In the genomic region with DNA sequence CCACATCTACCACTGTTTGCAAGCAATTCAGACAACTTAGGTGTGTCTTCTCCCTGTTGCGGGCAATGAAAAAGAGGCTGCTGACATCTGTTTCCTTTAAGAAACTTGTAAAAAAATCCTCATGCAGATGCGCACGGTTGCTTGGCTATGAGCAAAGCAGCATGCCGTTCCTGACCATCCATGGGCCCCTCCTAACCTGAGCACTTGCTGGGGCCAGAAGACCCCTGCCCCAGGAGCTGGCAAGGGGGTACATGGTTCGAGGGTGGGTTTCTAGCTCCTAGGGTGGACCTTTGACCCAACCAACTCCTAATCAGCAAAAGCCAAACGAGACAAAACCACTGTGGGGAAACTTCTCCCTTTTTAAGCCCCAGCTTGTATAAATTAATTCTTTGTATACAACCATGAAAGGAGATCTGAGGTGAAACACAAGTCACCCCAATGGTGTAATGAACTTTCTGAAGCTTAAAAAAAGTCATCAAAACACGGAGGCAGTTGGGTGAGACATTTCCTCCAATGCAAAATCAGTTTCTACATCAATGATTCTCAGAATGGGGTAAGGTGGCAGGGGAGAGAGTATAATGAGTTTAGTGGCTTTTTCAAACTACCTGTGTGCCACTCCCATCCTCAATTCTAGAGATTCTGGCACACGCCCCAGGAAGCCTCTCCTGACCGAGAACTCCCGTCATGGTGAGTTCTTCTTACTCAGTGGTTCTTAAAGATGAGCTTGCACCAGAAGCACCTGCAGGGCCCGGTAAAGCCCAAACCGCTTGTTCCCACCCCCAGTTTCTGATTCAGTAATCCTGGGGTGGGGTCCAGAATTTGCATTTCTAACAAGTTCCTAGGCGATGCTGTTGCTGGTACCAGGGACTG, we compare ENCODE assay signal across 10 cellular contexts. TPM values are rescaled to one million over a fixed set of nuclear protein-coding genes. Genes with fewer than 3 reads are reported as not detected.
DNase-seq lines count a peak whose midpoint lies in the region; ATAC-seq and TF ChIP-seq lines count a peak whose summit lies in the region.
"Had no signal": no experiment of that assay in that cellular context is flagged by ENCODE, and none has a peak within 500 bp of the region (broad histone marks: within the 10 kb centered on the region; RNA-seq: fewer than 3 reads in every experiment).

No MANE protein-coding gene starts in this region.

- H3K27me3 Mint-ChIP-seq in CD4-positive, alpha-beta memory T cell: no peaks in the 10 kb centered on the region
- peaks cover 3% of the 10 kb centered on the region for H3K27me3 Mint-ChIP-seq in activated T-helper 2 cell treated with anti-CD3 and anti-CD28 coated beads, Interferon-gamma antibody, Interleukin-2, Interleukin-4, amounts not matched to agents 10 μg/mL and 5 μg/mL and 100 μg/mL, durations not matched to agents 14 hours and 24 hours and 36 hours (ENCODE audit: low read depth)
- H3K27me3 Mint-ChIP-seq in nephron progenitor cell (ENCODE audit: low read depth, poor library complexity) (peaks cover 36% of the 10 kb centered on the region), WTC11 (ENCODE audit: low read depth) (peaks cover 4% of the 10 kb centered on the region)

- H3K4me1 ChIP-seq in CD4-positive, alpha-beta memory T cell (ENCODE audit: insufficient read depth, low read length): peaks cover 41% of the 10 kb centered on the region

- TF ChIP-seq CTCF in nephron progenitor cell (IDR thresholded peaks at IDR 0.05) (no peak), WTC11 (IDR thresholded peaks at IDR 0.05) (no peak)

- DNase-seq in CD4-positive, alpha-beta memory T cell: peak in 3 of 5 donors; percentile 21 to 45 (median 39)
- peak; percentile 50 for DNase-seq in activated T-helper 2 cell treated with anti-CD3 and anti-CD28 coated beads, Interferon-gamma antibody, Interleukin-2, Interleukin-4, amounts not matched to agents 10 μg/mL and 5 μg/mL and 100 μg/mL, durations not matched to agents 14 hours and 24 hours and 36 hours (ENCODE audit: low spot score)
- DNase-seq in nephron progenitor cell (no peak), amniotic stem cell (lab: John Stamatoyannopoulos, UW) (no peak), WTC11 (ENCODE audit: low spot score) (no peak)

- H3K36me3 Mint-ChIP-seq in CD4-positive, alpha-beta memory T cell: no peaks in the 10 kb centered on the region
- peaks cover 5% of the 10 kb centered on the region for H3K36me3 Mint-ChIP-seq in activated T-helper 2 cell treated with anti-CD3 and anti-CD28 coated beads, Interferon-gamma antibody, Interleukin-2, Interleukin-4, amounts not matched to agents 10 μg/mL and 5 μg/mL and 100 μg/mL, durations not matched to agents 14 hours and 24 hours and 36 hours (ENCODE audit: low read depth)
- H3K36me3 Mint-ChIP-seq in nephron progenitor cell (ENCODE audit: low read depth) (no peaks in the 10 kb centered on the region), WTC11 (no peaks in the 10 kb centered on the region)

- ATAC-seq in GM19397 (IDR thresholded peaks at IDR 0.05; ENCODE audit: unreplicated experiment) (peak; percentile 50), HG03280 (IDR thresholded peaks at IDR 0.05; ENCODE audit: unreplicated experiment) (peak; percentile 48), SK-N-SH treated with all-trans-retinoic acid at 6 μM for 48 hours (no peak), WTC11 (no peak)
- ATAC-seq: sciatic nerve had no signal

- peak overlapping the region; percentile 61 to 86 (median 74) for H3K4me3 Mint-ChIP-seq in CD4-positive, alpha-beta memory T cell
- H3K4me3 Mint-ChIP-seq in activated T-helper 2 cell treated with anti-CD3 and anti-CD28 coated beads, Interferon-gamma antibody, Interleukin-2, Interleukin-4, amounts not matched to agents 10 μg/mL and 5 μg/mL and 100 μg/mL, durations not matched to agents 14 hours and 24 hours and 36 hours (ENCODE audit: low read depth): peak overlapping the region; percentile 54
- H3K4me3 Mint-ChIP-seq in nephron progenitor cell (no peak overlapping the region), WTC11 (no peak overlapping the region)

- no peaks in the 10 kb centered on the region for H3K27me3 ChIP-seq in CD4-positive, alpha-beta memory T cell (ENCODE audit: insufficient read depth, low read length)

- peak overlapping the region in 1 of 2 donors; percentile 30 for H3K4me3 ChIP-seq in CD4-positive, alpha-beta memory T cell (ENCODE audit: low read length in 2 of 2)

- H3K27ac ChIP-seq in CD4-positive, alpha-beta memory T cell (ENCODE audit: low read depth, low read length): no peak overlapping the region

- CTCF ChIA-PET in CD4-positive, alpha-beta memory T cell (lab: Charles Lee; ENCODE audit: partially characterized antibody): interaction anchor here (1.9 kb wide), 1 partner anchor 9 kb away, joined by 16 read pairs; no protein-coding TSS in a partner anchor
- CTCF ChIA-PET in WTC11 (lab: Charles Lee): interaction anchor here (1.0 to 2.5 kb wide), 4 partner anchors 8 to 13 kb away, joined by 4 to 14 read pairs (median 6); no protein-coding TSS in a partner anchor

- POLR2A ChIA-PET in CD4-positive, alpha-beta memory T cell (lab: Charles Lee; ENCODE audit: partially characterized antibody): no interaction called here
- POLR2A ChIA-PET in WTC11 (lab: Charles Lee): no interaction called here

- peak overlapping the region; percentile 57 to 85 (median 73) for H3K27ac Mint-ChIP-seq in CD4-positive, alpha-beta memory T cell
- peak overlapping the region; percentile 86 for H3K27ac Mint-ChIP-seq in activated T-helper 2 cell treated with anti-CD3 and anti-CD28 coated beads, Interferon-gamma antibody, Interleukin-2, Interleukin-4, amounts not matched to agents 10 μg/mL and 5 μg/mL and 100 μg/mL, durations not matched to agents 14 hours and 24 hours and 36 hours
- H3K27ac Mint-ChIP-seq in nephron progenitor cell (no peak overlapping the region), WTC11 (no peak overlapping the region)

- H3K9me3 Mint-ChIP-seq in CD4-positive, alpha-beta memory T cell: peaks cover 0 to 4% (median under 1%) of the 10 kb centered on the region in 8 donors
- H3K9me3 Mint-ChIP-seq in activated T-helper 2 cell treated with anti-CD3 and anti-CD28 coated beads, Interferon-gamma antibody, Interleukin-2, Interleukin-4, amounts not matched to agents 10 μg/mL and 5 μg/mL and 100 μg/mL, durations not matched to agents 14 hours and 24 hours and 36 hours: peaks cover 5% of the 10 kb centered on the region
- H3K9me3 Mint-ChIP-seq in nephron progenitor cell: no peaks in the 10 kb centered on the region
- no peaks in the 10 kb centered on the region for H3K9me3 Mint-ChIP-seq in WTC11

- H3K4me1 Mint-ChIP-seq in CD4-positive, alpha-beta memory T cell: peaks cover 7 to 38% (median 19%) of the 10 kb centered on the region in 4 donors
- H3K4me1 Mint-ChIP-seq in activated T-helper 2 cell treated with anti-CD3 and anti-CD28 coated beads, Interferon-gamma antibody, Interleukin-2, Interleukin-4, amounts not matched to agents 10 μg/mL and 5 μg/mL and 100 μg/mL, durations not matched to agents 14 hours and 24 hours and 36 hours (ENCODE audit: low read depth): peaks cover 60% of the 10 kb centered on the region
- H3K4me1 Mint-ChIP-seq in nephron progenitor cell (peaks cover 60% of the 10 kb centered on the region), WTC11 (peaks cover 47% of the 10 kb centered on the region)

- no peaks in the 10 kb centered on the region for H3K9me3 ChIP-seq in CD4-positive, alpha-beta memory T cell (ENCODE audit: control insufficient read depth in 1 of 2, low read length in 2 of 2)

- intact Hi-C loops in CD4-positive, alpha-beta memory T cell (cut with micrococcal nuclease): no loop called here
- intact Hi-C loops in activated T-helper 2 cell treated with anti-CD3 and anti-CD28 coated beads, Interferon-gamma antibody, Interleukin-2, Interleukin-4, amounts not matched to agents 10 μg/mL and 5 μg/mL and 100 μg/mL, durations not matched to agents 14 hours and 24 hours and 36 hours (cut with micrococcal nuclease): loop anchor here (2.0 to 10.0 kb wide), 6 partner anchors 52 to 435 kb away; no protein-coding TSS in a partner anchor

- no peaks in the 10 kb centered on the region for H3K36me3 ChIP-seq in CD4-positive, alpha-beta memory T cell (ENCODE audit: insufficient read depth, low read length)

TF ChIP-seq in SK-N-SH treated with all-trans-retinoic acid at 6 μM for 48 hours, 23 proteins besides CTCF, POLR2A, EP300 and RAD21:
- no peak for TF ChIP-seq ESRRG (CRISPR knock-in tag; IDR thresholded peaks at IDR 0.05)

TF ChIP-seq in WTC11, 78 proteins besides CTCF, POLR2A, EP300 and RAD21 (continues in another document):
- TF ChIP-seq TP53 (CRISPR knock-in tag; IDR thresholded peaks at IDR 0.05) (no peak), PRRX2 (CRISPR knock-in tag; IDR thresholded peaks at IDR 0.05) (no peak), SOX15 (CRISPR knock-in tag; IDR thresholded peaks at IDR 0.05) (no peak), RORB (CRISPR knock-in tag; IDR thresholded peaks at IDR 0.05) (no peak), ZNF416 (CRISPR knock-in tag; IDR thresholded peaks at IDR 0.05) (no peak)
- TF ChIP-seq, protein P1, sequence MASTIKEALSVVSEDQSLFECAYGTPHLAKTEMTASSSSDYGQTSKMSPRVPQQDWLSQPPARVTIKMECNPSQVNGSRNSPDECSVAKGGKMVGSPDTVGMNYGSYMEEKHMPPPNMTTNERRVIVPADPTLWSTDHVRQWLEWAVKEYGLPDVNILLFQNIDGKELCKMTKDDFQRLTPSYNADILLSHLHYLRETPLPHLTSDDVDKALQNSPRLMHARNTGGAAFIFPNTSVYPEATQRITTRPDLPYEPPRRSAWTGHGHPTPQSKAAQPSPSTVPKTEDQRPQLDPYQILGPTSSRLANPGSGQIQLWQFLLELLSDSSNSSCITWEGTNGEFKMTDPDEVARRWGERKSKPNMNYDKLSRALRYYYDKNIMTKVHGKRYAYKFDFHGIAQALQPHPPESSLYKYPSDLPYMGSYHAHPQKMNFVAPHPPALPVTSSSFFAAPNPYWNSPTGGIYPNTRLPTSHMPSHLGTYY (CRISPR knock-in tag; IDR thresholded peaks at IDR 0.05): no peak
- TF ChIP-seq, protein P2, sequence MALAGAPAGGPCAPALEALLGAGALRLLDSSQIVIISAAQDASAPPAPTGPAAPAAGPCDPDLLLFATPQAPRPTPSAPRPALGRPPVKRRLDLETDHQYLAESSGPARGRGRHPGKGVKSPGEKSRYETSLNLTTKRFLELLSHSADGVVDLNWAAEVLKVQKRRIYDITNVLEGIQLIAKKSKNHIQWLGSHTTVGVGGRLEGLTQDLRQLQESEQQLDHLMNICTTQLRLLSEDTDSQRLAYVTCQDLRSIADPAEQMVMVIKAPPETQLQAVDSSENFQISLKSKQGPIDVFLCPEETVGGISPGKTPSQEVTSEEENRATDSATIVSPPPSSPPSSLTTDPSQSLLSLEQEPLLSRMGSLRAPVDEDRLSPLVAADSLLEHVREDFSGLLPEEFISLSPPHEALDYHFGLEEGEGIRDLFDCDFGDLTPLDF (CRISPR knock-in tag; IDR thresholded peaks at IDR 0.05): no peak

RNA-seq across cellular contexts. Expression of a gene that starts 44.1 kb away (rescaled TPM):
- total RNA-seq in CD4-positive, alpha-beta memory T cell: not detected
- polyA plus RNA-seq in CD4-positive, alpha-beta memory T cell: not detected
- not detected in 2 replicates for total RNA-seq in activated T-helper 2 cell treated with anti-CD3 and anti-CD28 coated beads, Interferon-gamma antibody, Interleukin-2, Interleukin-4, amounts not matched to agents 10 μg/mL and 5 μg/mL and 100 μg/mL, durations not matched to agents 14 hours and 24 hours and 36 hours
- 0.09 to 0.14 TPM in 2 of 3 replicates, not detected in the other for total RNA-seq in WTC11 (2021)
- total RNA-seq: fibroblast of lung, sciatic nerve had no signal
- polyA plus RNA-seq: fibroblast of lung had no signal

Comparison
In these comparisons a context has a peak if more than half of its experiments do, and no peak if none do; other contexts are left out.
1. DNase-seq: peak in CD4-positive, alpha-beta memory T cell (3 of 5) and activated T-helper 2 cell treated with anti-CD3 and anti-CD28 coated beads, Interferon-gamma antibody, Interleukin-2, Interleukin-4, amounts not matched to agents 10 μg/mL and 5 μg/mL and 100 μg/mL, durations not matched to agents 14 hours and 24 hours and 36 hours (single experiment); none in nephron progenitor cell (single experiment), amniotic stem cell (single experiment) and WTC11 (single experiment).
2. H3K27ac Mint-ChIP-seq: peak in CD4-positive, alpha-beta memory T cell (7 of 7) and activated T-helper 2 cell treated with anti-CD3 and anti-CD28 coated beads, Interferon-gamma antibody, Interleukin-2, Interleukin-4, amounts not matched to agents 10 μg/mL and 5 μg/mL and 100 μg/mL, durations not matched to agents 14 hours and 24 hours and 36 hours (single experiment); none in nephron progenitor cell (single experiment) and WTC11 (single experiment).
3. H3K4me3 Mint-ChIP-seq: peak in CD4-positive, alpha-beta memory T cell (8 of 8) and activated T-helper 2 cell treated with anti-CD3 and anti-CD28 coated beads, Interferon-gamma antibody, Interleukin-2, Interleukin-4, amounts not matched to agents 10 μg/mL and 5 μg/mL and 100 μg/mL, durations not matched to agents 14 hours and 24 hours and 36 hours (single experiment); none in nephron progenitor cell (single experiment) and WTC11 (single experiment).
4. ATAC-seq: peak in GM19397 (single experiment) and HG03280 (single experiment); none in SK-N-SH treated with all-trans-retinoic acid at 6 μM for 48 hours (single experiment) and WTC11 (single experiment).